Comparison of ENCODE assay signal across 1 cellular context in genomic region chr19:47549341-47549768, GRCh38.
A peak's percentile ranks its signal among the peaks of the same experiment; 100 is the strongest.
TF ChIP-seq lines count a peak whose summit lies in the region.

No MANE protein-coding gene starts in this region.

TF ChIP-seq in HepG2, 621 proteins besides CTCF, POLR2A, EP300 and RAD21:
- no peak for TF ChIP-seq FOXA1 (IDR thresholded peaks at IDR 0.05)
- peak; percentile 74 for TF ChIP-seq FOXA1 (CRISPR knock-in tag; IDR thresholded peaks at IDR 0.05)
- TF ChIP-seq THYN1 (CRISPR knock-in tag; IDR thresholded peaks at IDR 0.05; ENCODE audit: borderline replicate concordance, low read depth), result no peak
- peak; percentile 81; the same call in 1 of the 2 replicates for TF ChIP-seq FOXA3 (CRISPR knock-in tag; IDR thresholded peaks at IDR 0.05)
- TF ChIP-seq, protein P1, sequence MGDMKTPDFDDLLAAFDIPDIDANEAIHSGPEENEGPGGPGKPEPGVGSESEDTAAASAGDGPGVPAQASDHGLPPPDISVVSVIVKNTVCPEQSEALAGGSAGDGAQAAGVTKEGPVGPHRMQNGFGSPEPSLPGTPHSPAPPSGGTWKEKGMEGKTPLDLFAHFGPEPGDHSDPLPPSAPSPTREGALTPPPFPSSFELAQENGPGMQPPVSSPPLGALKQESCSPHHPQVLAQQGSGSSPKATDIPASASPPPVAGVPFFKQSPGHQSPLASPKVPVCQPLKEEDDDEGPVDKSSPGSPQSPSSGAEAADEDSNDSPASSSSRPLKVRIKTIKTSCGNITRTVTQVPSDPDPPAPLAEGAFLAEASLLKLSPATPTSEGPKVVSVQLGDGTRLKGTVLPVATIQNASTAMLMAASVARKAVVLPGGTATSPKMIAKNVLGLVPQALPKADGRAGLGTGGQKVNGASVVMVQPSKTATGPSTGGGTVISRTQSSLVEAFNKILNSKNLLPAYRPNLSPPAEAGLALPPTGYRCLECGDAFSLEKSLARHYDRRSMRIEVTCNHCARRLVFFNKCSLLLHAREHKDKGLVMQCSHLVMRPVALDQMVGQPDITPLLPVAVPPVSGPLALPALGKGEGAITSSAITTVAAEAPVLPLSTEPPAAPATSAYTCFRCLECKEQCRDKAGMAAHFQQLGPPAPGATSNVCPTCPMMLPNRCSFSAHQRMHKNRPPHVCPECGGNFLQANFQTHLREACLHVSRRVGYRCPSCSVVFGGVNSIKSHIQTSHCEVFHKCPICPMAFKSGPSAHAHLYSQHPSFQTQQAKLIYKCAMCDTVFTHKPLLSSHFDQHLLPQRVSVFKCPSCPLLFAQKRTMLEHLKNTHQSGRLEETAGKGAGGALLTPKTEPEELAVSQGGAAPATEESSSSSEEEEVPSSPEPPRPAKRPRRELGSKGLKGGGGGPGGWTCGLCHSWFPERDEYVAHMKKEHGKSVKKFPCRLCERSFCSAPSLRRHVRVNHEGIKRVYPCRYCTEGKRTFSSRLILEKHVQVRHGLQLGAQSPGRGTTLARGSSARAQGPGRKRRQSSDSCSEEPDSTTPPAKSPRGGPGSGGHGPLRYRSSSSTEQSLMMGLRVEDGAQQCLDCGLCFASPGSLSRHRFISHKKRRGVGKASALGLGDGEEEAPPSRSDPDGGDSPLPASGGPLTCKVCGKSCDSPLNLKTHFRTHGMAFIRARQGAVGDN (CRISPR knock-in tag; IDR thresholded peaks at IDR 0.05), result no peak
- no peak for TF ChIP-seq GATA4 (IDR thresholded peaks at IDR 0.05; ENCODE audit: borderline replicate concordance, low read depth)
TF ChIP-seq in HepG2: peak in this region for 2.
